Comparison of ENCODE assay signal across 1 cellular context in genomic region chr2:132439703-132440398, GRCh38.
TF ChIP-seq lines count a peak whose summit lies in the region.

No MANE protein-coding gene starts in this region.

TF ChIP-seq in HepG2, 621 proteins besides CTCF, POLR2A, EP300 and RAD21 (continued from another document and continues in another):
- TF ChIP-seq, protein P1, sequence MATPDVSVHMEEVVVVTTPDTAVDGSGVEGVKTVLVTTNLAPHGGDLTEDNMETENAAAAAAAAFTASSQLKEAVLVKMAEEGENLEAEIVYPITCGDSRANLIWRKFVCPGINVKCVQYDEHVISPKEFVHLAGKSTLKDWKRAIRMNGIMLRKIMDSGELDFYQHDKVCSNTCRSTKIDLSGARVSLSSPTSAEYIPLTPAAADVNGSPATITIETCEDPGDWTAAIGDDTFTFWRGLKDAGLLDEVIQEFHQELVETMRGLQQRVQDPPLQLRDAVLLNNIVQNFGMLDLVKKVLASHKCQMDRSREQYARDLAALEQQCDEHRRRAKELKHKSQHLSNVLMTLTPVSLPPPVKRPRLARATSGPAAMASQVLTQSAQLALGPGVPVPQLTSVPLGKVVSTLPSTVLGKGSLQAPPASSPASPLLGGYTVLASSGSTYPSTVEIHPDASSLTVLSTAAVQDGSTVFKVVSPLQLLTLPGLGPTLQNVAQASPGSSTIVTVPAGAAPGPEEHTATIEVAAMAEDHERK (CRISPR knock-in tag; IDR thresholded peaks at IDR 0.05; ENCODE audit: low read depth) = no peak
- TF ChIP-seq ZBTB7B (CRISPR knock-in tag; IDR thresholded peaks at IDR 0.05) (no peak), ZNF776 (CRISPR knock-in tag; IDR thresholded peaks at IDR 0.05) (no peak), SAP130 (CRISPR knock-in tag; IDR thresholded peaks at IDR 0.05; ENCODE audit: low read depth) (peak; percentile 26; the same call in 1 of the 2 replicates), MBNL3 (CRISPR knock-in tag; conservative IDR thresholded peaks at IDR 0.05) (no peak), SIN3A (IDR thresholded peaks at IDR 0.05; ENCODE audit: borderline replicate concordance, low read depth, low read length) (no peak), ZEB1 (IDR thresholded peaks at IDR 0.05; ENCODE audit: insufficient replicate concordance, low read depth) (no peak), SAFB2 (CRISPR knock-in tag; IDR thresholded peaks at IDR 0.05; ENCODE audit: borderline replicate concordance, low read depth) (no peak), ZNF503 (CRISPR knock-in tag; IDR thresholded peaks at IDR 0.05) (0 out of 2 replicates have a peak, but pooled peaks have one; percentile 21), ZNF496 (CRISPR knock-in tag; IDR thresholded peaks at IDR 0.05; ENCODE audit: insufficient replicate concordance) (no peak), ZNF704 (CRISPR knock-in tag; IDR thresholded peaks at IDR 0.05; ENCODE audit: borderline replicate concordance) (no peak), AGO2 (optimal IDR thresholded peaks at IDR 0.05; ENCODE audit: low read depth, low read length) (no peak), JUN (CRISPR knock-in tag; IDR thresholded peaks at IDR 0.05) (no peak), CBX5 (CRISPR knock-in tag; IDR thresholded peaks at IDR 0.05; ENCODE audit: borderline replicate concordance) (peak; percentile 68; the same call in 1 of the 2 replicates), ZFYVE20 (CRISPR knock-in tag; IDR thresholded peaks at IDR 0.05; ENCODE audit: borderline replicate concordance, low read depth) (no peak), ZNF251 (CRISPR knock-in tag; IDR thresholded peaks at IDR 0.05) (no peak), ZBTB7A (CRISPR knock-in tag; IDR thresholded peaks at IDR 0.05) (no peak), MIER3 (CRISPR knock-in tag; IDR thresholded peaks at IDR 0.05; ENCODE audit: borderline replicate concordance) (no peak; the same call in 1 of the 2 replicates), ARID3A (IDR thresholded peaks at IDR 0.05; ENCODE audit: low read depth, low read length) (no peak), ZZZ3 (CRISPR knock-in tag; IDR thresholded peaks at IDR 0.05; ENCODE audit: borderline replicate concordance) (no peak), GPN1 (CRISPR knock-in tag; IDR thresholded peaks at IDR 0.05; ENCODE audit: borderline replicate concordance) (no peak), REPIN1 (CRISPR knock-in tag; IDR thresholded peaks at IDR 0.05; ENCODE audit: borderline replicate concordance, low read depth) (peak; percentile 27; the same call in 1 of the 2 replicates), KDM3A (CRISPR knock-in tag; IDR thresholded peaks at IDR 0.05; ENCODE audit: low read depth) (no peak), IRF2 (CRISPR knock-in tag; IDR thresholded peaks at IDR 0.05) (0 out of 2 replicates have a peak, but pooled peaks have one; percentile 5), ZMYM2 (CRISPR knock-in tag; IDR thresholded peaks at IDR 0.05) (no peak), ZNF792 (CRISPR knock-in tag; IDR thresholded peaks at IDR 0.05) (no peak), ZNF512 (CRISPR knock-in tag; IDR thresholded peaks at IDR 0.05) (no peak), FOXK2 (IDR thresholded peaks at IDR 0.05) (no peak), GATAD2A (CRISPR knock-in tag; IDR thresholded peaks at IDR 0.05) (peak; percentile 75), EZH2 (conservative IDR thresholded peaks at IDR 0.05; ENCODE audit: low read depth, low read length) (no peak), TEAD2 (CRISPR knock-in tag; IDR thresholded peaks at IDR 0.05) (no peak), ZNF724P (CRISPR knock-in tag; IDR thresholded peaks at IDR 0.05; ENCODE audit: borderline replicate concordance) (no peak), NAIF1 (CRISPR knock-in tag; IDR thresholded peaks at IDR 0.05; ENCODE audit: borderline replicate concordance) (no peak), CBFB (CRISPR knock-in tag; IDR thresholded peaks at IDR 0.05) (no peak), HCFC1 (IDR thresholded peaks at IDR 0.05; ENCODE audit: low read depth, low read length) (no peak), THRA (CRISPR knock-in tag; IDR thresholded peaks at IDR 0.05; ENCODE audit: borderline replicate concordance) (no peak), RORA (CRISPR knock-in tag; IDR thresholded peaks at IDR 0.05) (no peak), RNF2 (conservative IDR thresholded peaks at IDR 0.05; ENCODE audit: low read depth) (no peak), RCOR2 (CRISPR knock-in tag; IDR thresholded peaks at IDR 0.05) (no peak; the same call in 1 of the 2 replicates)
- TF ChIP-seq, protein P2, sequence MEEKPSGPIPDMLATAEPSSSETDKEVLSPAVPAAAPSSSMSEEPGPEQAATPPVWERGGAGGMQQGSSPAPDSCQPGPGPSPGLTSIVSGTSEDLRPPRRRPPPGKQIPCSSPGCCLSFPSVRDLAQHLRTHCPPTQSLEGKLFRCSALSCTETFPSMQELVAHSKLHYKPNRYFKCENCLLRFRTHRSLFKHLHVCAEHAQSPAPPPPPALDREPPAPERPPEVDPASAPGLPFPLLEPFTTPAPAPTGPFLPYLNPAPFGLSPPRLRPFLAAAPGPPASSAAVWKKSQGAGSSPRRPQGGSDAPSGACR (CRISPR knock-in tag; IDR thresholded peaks at IDR 0.05) = no peak
- TF ChIP-seq, protein P3, sequence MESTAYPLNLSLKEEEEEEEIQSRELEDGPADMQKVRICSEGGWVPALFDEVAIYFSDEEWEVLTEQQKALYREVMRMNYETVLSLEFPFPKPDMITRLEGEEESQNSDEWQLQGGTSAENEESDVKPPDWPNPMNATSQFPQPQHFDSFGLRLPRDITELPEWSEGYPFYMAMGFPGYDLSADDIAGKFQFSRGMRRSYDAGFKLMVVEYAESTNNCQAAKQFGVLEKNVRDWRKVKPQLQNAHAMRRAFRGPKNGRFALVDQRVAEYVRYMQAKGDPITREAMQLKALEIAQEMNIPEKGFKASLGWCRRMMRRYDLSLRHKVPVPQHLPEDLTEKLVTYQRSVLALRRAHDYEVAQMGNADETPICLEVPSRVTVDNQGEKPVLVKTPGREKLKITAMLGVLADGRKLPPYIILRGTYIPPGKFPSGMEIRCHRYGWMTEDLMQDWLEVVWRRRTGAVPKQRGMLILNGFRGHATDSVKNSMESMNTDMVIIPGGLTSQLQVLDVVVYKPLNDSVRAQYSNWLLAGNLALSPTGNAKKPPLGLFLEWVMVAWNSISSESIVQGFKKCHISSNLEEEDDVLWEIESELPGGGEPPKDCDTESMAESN (CRISPR knock-in tag; conservative IDR thresholded peaks at IDR 0.05) = no peak
- TF ChIP-seq, protein P4, sequence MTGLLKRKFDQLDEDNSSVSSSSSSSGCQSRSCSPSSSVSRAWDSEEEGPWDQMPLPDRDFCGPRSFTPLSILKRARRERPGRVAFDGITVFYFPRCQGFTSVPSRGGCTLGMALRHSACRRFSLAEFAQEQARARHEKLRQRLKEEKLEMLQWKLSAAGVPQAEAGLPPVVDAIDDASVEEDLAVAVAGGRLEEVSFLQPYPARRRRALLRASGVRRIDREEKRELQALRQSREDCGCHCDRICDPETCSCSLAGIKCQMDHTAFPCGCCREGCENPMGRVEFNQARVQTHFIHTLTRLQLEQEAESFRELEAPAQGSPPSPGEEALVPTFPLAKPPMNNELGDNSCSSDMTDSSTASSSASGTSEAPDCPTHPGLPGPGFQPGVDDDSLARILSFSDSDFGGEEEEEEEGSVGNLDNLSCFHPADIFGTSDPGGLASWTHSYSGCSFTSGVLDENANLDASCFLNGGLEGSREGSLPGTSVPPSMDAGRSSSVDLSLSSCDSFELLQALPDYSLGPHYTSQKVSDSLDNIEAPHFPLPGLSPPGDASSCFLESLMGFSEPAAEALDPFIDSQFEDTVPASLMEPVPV (CRISPR knock-in tag; IDR thresholded peaks at IDR 0.05) = no peak
- TF ChIP-seq, protein P5, sequence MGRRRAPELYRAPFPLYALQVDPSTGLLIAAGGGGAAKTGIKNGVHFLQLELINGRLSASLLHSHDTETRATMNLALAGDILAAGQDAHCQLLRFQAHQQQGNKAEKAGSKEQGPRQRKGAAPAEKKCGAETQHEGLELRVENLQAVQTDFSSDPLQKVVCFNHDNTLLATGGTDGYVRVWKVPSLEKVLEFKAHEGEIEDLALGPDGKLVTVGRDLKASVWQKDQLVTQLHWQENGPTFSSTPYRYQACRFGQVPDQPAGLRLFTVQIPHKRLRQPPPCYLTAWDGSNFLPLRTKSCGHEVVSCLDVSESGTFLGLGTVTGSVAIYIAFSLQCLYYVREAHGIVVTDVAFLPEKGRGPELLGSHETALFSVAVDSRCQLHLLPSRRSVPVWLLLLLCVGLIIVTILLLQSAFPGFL (CRISPR knock-in tag; IDR thresholded peaks at IDR 0.05) = no peak
- TF ChIP-seq, protein P6, sequence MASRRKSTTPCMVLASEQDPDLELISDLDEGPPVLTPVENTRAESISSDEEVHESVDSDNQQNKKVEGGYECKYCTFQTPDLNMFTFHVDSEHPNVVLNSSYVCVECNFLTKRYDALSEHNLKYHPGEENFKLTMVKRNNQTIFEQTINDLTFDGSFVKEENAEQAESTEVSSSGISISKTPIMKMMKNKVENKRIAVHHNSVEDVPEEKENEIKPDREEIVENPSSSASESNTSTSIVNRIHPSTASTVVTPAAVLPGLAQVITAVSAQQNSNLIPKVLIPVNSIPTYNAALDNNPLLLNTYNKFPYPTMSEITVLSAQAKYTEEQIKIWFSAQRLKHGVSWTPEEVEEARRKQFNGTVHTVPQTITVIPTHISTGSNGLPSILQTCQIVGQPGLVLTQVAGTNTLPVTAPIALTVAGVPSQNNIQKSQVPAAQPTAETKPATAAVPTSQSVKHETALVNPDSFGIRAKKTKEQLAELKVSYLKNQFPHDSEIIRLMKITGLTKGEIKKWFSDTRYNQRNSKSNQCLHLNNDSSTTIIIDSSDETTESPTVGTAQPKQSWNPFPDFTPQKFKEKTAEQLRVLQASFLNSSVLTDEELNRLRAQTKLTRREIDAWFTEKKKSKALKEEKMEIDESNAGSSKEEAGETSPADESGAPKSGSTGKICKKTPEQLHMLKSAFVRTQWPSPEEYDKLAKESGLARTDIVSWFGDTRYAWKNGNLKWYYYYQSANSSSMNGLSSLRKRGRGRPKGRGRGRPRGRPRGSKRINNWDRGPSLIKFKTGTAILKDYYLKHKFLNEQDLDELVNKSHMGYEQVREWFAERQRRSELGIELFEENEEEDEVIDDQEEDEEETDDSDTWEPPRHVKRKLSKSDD (CRISPR knock-in tag; IDR thresholded peaks at IDR 0.05; ENCODE audit: low read depth) = no peak
- TF ChIP-seq, protein P7, sequence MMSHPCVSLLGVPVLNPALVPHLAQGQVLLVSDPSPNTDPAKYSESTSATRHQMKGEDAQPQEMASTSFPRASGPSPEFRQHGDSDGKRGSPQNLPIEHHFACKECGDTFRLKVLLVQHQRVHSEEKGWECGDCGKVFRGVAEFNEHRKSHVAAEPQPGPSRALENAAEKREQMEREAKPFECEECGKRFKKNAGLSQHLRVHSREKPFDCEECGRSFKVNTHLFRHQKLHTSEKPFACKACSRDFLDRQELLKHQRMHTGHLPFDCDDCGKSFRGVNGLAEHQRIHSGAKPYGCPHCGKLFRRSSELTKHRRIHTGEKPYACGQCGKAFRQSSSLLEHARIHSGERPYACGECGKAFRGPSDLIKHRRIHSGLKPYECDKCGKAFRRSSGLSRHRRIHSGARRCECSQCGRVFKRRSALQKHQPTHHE (CRISPR knock-in tag; IDR thresholded peaks at IDR 0.05; ENCODE audit: borderline replicate concordance) = no peak
